In the genomic region with DNA sequence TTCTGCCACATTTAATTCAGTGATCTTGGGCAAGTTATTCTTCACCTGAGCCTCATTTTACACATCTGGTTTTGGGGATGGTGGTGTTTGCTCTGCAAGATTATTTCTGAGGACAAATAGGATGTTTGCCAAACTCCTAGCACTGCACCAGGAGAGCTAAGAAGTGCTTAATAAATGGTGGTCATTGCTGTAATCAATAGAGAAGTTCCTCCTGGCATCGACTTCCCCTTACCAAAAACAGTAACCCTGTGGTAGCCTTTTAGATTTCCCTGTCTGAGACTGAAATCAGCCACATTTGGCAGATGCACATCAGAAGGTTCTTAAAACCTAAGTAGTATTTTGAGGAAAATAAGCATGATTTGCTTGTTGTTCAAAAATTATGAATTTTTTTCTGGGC, we compare ENCODE assay signal across 9 cellular contexts. TPM values are rescaled to one million over a fixed set of nuclear protein-coding genes. Genes with fewer than 3 reads are reported as not detected.
DNase-seq lines count a peak whose midpoint lies in the region; ATAC-seq, FAIRE-seq and TF ChIP-seq lines count a peak whose summit lies in the region.
"Had no signal": no experiment of that assay in that cellular context is flagged by ENCODE, and none has a peak within 500 bp of the region (broad histone marks: within the 10 kb centered on the region; RNA-seq: fewer than 3 reads in every experiment).

No MANE protein-coding gene starts in this region.

- 12 to 23% methylated on average over 1 of the region's 1 CpG for WGBS in upper lobe of left lung, 2 donors

- ATAC-seq in activated CD8-positive, alpha-beta T cell treated with anti-CD3 and anti-CD28 coated beads for 36 hours = no peak
- ATAC-seq in upper lobe of left lung (ENCODE audit: low FRiP score in 2 of 2) (no peak), GM21381 (IDR thresholded peaks at IDR 0.05; ENCODE audit: unreplicated experiment) (no peak), GM21619 (IDR thresholded peaks at IDR 0.05; ENCODE audit: unreplicated experiment) (no peak), HG02938 (IDR thresholded peaks at IDR 0.05; ENCODE audit: unreplicated experiment) (no peak)

- TF ChIP-seq CTCF in activated CD8-positive, alpha-beta T cell treated with anti-CD3 and anti-CD28 coated beads for 36 hours (IDR thresholded peaks at IDR 0.05) = no peak
- no peak for TF ChIP-seq CTCF in kidney (IDR thresholded peaks at IDR 0.05; ENCODE audit: borderline replicate concordance, extremely low read depth, insufficient read depth)
- no peak for TF ChIP-seq CTCF in upper lobe of left lung (IDR thresholded peaks at IDR 0.05)

- H3K27me3 Mint-ChIP-seq in activated naive CD4-positive, alpha-beta T cell treated with anti-CD3 and anti-CD28 coated beads, Interleukin-2, amount 10 ng/mL, durations not matched to agents 7 days and 5 days = no peaks in the 10 kb centered on the region
- H3K27me3 Mint-ChIP-seq in activated CD8-positive, alpha-beta T cell treated with anti-CD3 and anti-CD28 coated beads for 36 hours = no peaks in the 10 kb centered on the region

- peaks cover 2% of the 10 kb centered on the region for H3K9me3 Mint-ChIP-seq in activated naive CD4-positive, alpha-beta T cell treated with anti-CD3 and anti-CD28 coated beads, Interleukin-2, amount 10 ng/mL, durations not matched to agents 7 days and 5 days
- no peaks in the 10 kb centered on the region for H3K9me3 Mint-ChIP-seq in activated CD8-positive, alpha-beta T cell treated with anti-CD3 and anti-CD28 coated beads for 36 hours

- CTCF ChIA-PET in activated naive CD4-positive, alpha-beta T cell treated with anti-CD3 and anti-CD28 coated beads, Interleukin-2, amount 10 ng/mL, durations not matched to agents 7 days and 5 days (lab: Charles Lee) = no interaction called here
- CTCF ChIA-PET in activated CD8-positive, alpha-beta T cell treated with anti-CD3 and anti-CD28 coated beads for 36 hours (lab: Charles Lee) = interaction anchor here (1.0 to 3.4 kb wide), 4 partner anchors 18 to 214 kb away, joined by 3 to 12 read pairs (median 4); no protein-coding TSS in a partner anchor

- peaks cover 25% of the 10 kb centered on the region for H3K36me3 Mint-ChIP-seq in activated naive CD4-positive, alpha-beta T cell treated with anti-CD3 and anti-CD28 coated beads, Interleukin-2, amount 10 ng/mL, durations not matched to agents 7 days and 5 days
- H3K36me3 Mint-ChIP-seq in activated CD8-positive, alpha-beta T cell treated with anti-CD3 and anti-CD28 coated beads for 36 hours (ENCODE audit: low read depth) = peaks cover 42% of the 10 kb centered on the region

- peak overlapping the region; percentile 80 to 84 for H3K4me3 ChIP-seq in kidney (ENCODE audit: low read length in 2 of 2)
- H3K4me3 ChIP-seq in upper lobe of left lung = peak overlapping the region in 3 of 4 donors; percentile 75 to 98 (median 86)

- intact Hi-C loops in activated CD8-positive, alpha-beta T cell treated with anti-CD3 and anti-CD28 coated beads for 36 hours (cut with micrococcal nuclease) = loop anchor here (5.0 kb wide), 3 partner anchors 206 to 661 kb away; partner anchors contain the start of gene XPO1
- intact Hi-C loops in kidney (cut with DNase I) = no loop called here

- H3K4me3 Mint-ChIP-seq in activated naive CD4-positive, alpha-beta T cell treated with anti-CD3 and anti-CD28 coated beads, Interleukin-2, amount 10 ng/mL, durations not matched to agents 7 days and 5 days = peak overlapping the region; percentile 92
- H3K4me3 Mint-ChIP-seq in activated CD8-positive, alpha-beta T cell treated with anti-CD3 and anti-CD28 coated beads for 36 hours = peak overlapping the region; percentile 96

- peaks cover 30 to 43% of the 10 kb centered on the region in 2 donors for H3K4me1 ChIP-seq in kidney (ENCODE audit: control insufficient read depth in 1 of 2, insufficient read depth in 1 of 2, low read depth in 1 of 2, low read length in 2 of 2)
- peaks cover 47 to 67% (median 62%) of the 10 kb centered on the region in 4 donors for H3K4me1 ChIP-seq in upper lobe of left lung

- no peak for FAIRE-seq in kidney (lab: Jason Lieb, UNC)

- POLR2A ChIA-PET in activated CD8-positive, alpha-beta T cell treated with anti-CD3 and anti-CD28 coated beads for 36 hours (lab: Charles Lee) = interaction anchor here (1.2 to 9.3 kb wide), 5 partner anchors 12 to 660 kb away, joined by 4 to 112 read pairs (median 6); partner anchors contain the start of gene XPO1

- TF ChIP-seq POLR2A in upper lobe of left lung (IDR thresholded peaks at IDR 0.05) = no peak

- H3K9me3 ChIP-seq in kidney (ENCODE audit: control insufficient read depth in 1 of 2, low read length in 2 of 2) (no peaks in the 10 kb centered on the region), upper lobe of left lung (no peaks in the 10 kb centered on the region)

- TF ChIP-seq EP300 in upper lobe of left lung (IDR thresholded peaks at IDR 0.05) = no peak

- H3K4me1 Mint-ChIP-seq in activated naive CD4-positive, alpha-beta T cell treated with anti-CD3 and anti-CD28 coated beads, Interleukin-2, amount 10 ng/mL, durations not matched to agents 7 days and 5 days = peaks cover 54% of the 10 kb centered on the region
- H3K4me1 Mint-ChIP-seq in activated CD8-positive, alpha-beta T cell treated with anti-CD3 and anti-CD28 coated beads for 36 hours (ENCODE audit: low read depth) = peaks cover 48% of the 10 kb centered on the region

- peak overlapping the region; percentile 85 for H3K27ac Mint-ChIP-seq in activated naive CD4-positive, alpha-beta T cell treated with anti-CD3 and anti-CD28 coated beads, Interleukin-2, amount 10 ng/mL, durations not matched to agents 7 days and 5 days
- peak overlapping the region; percentile 96 for H3K27ac Mint-ChIP-seq in activated CD8-positive, alpha-beta T cell treated with anti-CD3 and anti-CD28 coated beads for 36 hours

- H3K36me3 ChIP-seq in kidney (ENCODE audit: control insufficient read depth in 1 of 2, insufficient read depth in 2 of 2, low read length in 2 of 2) = no peaks in the 10 kb centered on the region
- no peaks in the 10 kb centered on the region for H3K36me3 ChIP-seq in upper lobe of left lung

- peak overlapping the region; percentile 45 to 87 for H3K27ac ChIP-seq in kidney (ENCODE audit: low read depth in 2 of 2, low read length in 2 of 2)
- H3K27ac ChIP-seq in upper lobe of left lung = peak overlapping the region; percentile 93 to 100 (median 98)

- DNase-seq in activated naive CD4-positive, alpha-beta T cell treated with anti-CD3 and anti-CD28 coated beads, Interleukin-2, amount 10 ng/mL, durations not matched to agents 7 days and 5 days = no peak
- no peak for DNase-seq in activated naive CD4-positive, alpha-beta T cell treated with anti-CD3 and anti-CD28 coated beads, Interleukin-2, amount 50 U/mL, for 16 hours
- no peak for DNase-seq in activated CD8-positive, alpha-beta T cell treated with anti-CD3 and anti-CD28 coated beads for 36 hours
- no peak for DNase-seq in kidney
- no peak for DNase-seq in upper lobe of left lung
- DNase-seq: central memory CD4-positive, alpha-beta T cell had no signal

- H3K9ac ChIP-seq in kidney (ENCODE audit: low read length in 2 of 2) = peak overlapping the region; percentile 8 to 85

- H3K27me3 ChIP-seq in upper lobe of left lung = no peaks in the 10 kb centered on the region

RNA-seq across cellular contexts. Expression of gene B3GNT2, which starts 2.3 kb away (rescaled TPM):
- 10 to 100 TPM; 44.3 to 45.5 TPM for total RNA-seq in activated CD8-positive, alpha-beta T cell treated with anti-CD3 and anti-CD28 coated beads for 36 hours
- 35.0 TPM for total RNA-seq in kidney
- polyA plus RNA-seq in kidney (ENCODE audit: insufficient read depth, low read depth, low replicate concordance) = 17.5 TPM
- 10 to 100 TPM; 23.0 to 57.6 (median 37.4) TPM for total RNA-seq in upper lobe of left lung
